Comparison of ENCODE assay signal across 33 cellular contexts in genomic region chr6:63340351-63340750, GRCh38. TPM values are rescaled to one million over a fixed set of nuclear protein-coding genes. Genes with fewer than 3 reads are reported as not detected.
"Had no signal": no experiment of that assay in that cellular context is flagged by ENCODE, and none has a peak within 500 bp of the region (broad histone marks: within the 10 kb centered on the region; RNA-seq: fewer than 3 reads in every experiment).

No MANE protein-coding gene starts in this region.

- H3K36me3 ChIP-seq: colonic mucosa, esophagus squamous epithelium, gastrocnemius medialis, heart right ventricle, left lung, lower lobe of right lung had no signal

- FAIRE-seq: endometrium, islet of Langerhans, keratinocyte had no signal

- H3K9me3 ChIP-seq: colonic mucosa, lower lobe of right lung, mucosa of descending colon had no signal

- ATAC-seq: effector memory CD8-positive, alpha-beta T cell; esophagus mucosa; gastrocnemius medialis; heart right ventricle; left cardiac atrium; left lung; left ventricle myocardium superior; lower lobe of right lung; mucosa of descending colon had no signal

- DNase-seq: colonic mucosa; cortex of kidney; effector CD8-positive, alpha-beta T cell; effector memory CD8-positive, alpha-beta T cell; endodermal cell; erythroblast; esophagus squamous epithelium; foreskin fibroblast; foreskin melanocyte; gastrocnemius medialis; glutamatergic neuron; head of caudate nucleus; heart right ventricle; hippocampal formation; left cardiac atrium; left lung; left ventricle myocardium superior; lower lobe of right lung; mesenchymal stem cell; mucosa of descending colon had no signal

- H3K27me3 ChIP-seq: colonic mucosa, esophagus squamous epithelium, gastrocnemius medialis, heart right ventricle, left lung had no signal

- H3K27ac ChIP-seq: colonic mucosa, epithelial cell of prostate, esophagus squamous epithelium, gastrocnemius medialis, heart right ventricle, left lung, lower lobe of right lung had no signal

- H3K4me1 ChIP-seq: colonic mucosa, esophagus squamous epithelium, gastrocnemius medialis, heart right ventricle, left lung, lower lobe of right lung had no signal

- H3K4me3 ChIP-seq: colonic mucosa, esophagus squamous epithelium, gastrocnemius medialis, heart right ventricle, left lung, lower lobe of right lung, mucosa of descending colon had no signal

RNA-seq across cellular contexts. Expression of gene LGSN, which starts 20.6 kb away (rescaled TPM):
- total RNA-seq: dermis microvascular lymphatic vessel endothelial cell, esophagus mucosa, esophagus squamous epithelium, gastrocnemius medialis, glomerular endothelial cell, heart right ventricle, kidney epithelial cell, left cardiac atrium, left ventricle myocardium superior, lower leg skin, lung microvascular endothelial cell, mesenteric fat pad, mesothelial cell of epicardium, myocyte had no signal
- polyA plus RNA-seq: heart right ventricle, keratinocyte had no signal
